16 cellular contexts compared by ENCODE assay signal in the genomic region with DNA sequence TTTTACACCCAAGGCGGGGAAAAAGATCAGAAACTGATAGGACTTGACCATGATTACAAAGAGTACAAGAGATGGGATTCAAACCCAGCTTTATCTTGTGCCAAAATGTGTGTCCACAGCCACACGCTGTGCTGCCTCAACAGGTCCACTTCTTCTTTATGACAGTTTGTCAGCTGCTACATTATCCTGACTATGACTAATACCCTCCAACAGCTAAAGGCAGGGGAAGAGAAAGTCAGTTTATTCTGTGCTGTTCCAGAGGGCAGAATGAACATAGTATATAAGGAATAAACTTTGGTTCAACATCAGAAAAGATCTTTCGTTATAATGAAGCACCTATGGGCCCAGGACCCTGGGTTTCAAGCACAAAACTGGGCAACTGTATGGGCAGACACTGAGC.
"Had no signal": no experiment of that assay in that cellular context is flagged by ENCODE, and none has a peak within 500 bp of the region (broad histone marks: within the 10 kb centered on the region; RNA-seq: fewer than 3 reads in every experiment).

No MANE protein-coding gene starts in this region.

- H3K4me2 ChIP-seq: neural progenitor cell had no signal

- H3K27me3 ChIP-seq: neural progenitor cell, vagina had no signal

- H3K36me3 ChIP-seq: heart right ventricle, left ventricle myocardium inferior, neural progenitor cell, thoracic aorta, vagina had no signal

- H3K27ac ChIP-seq: heart right ventricle, left ventricle myocardium inferior, neural progenitor cell, thoracic aorta, vagina had no signal

- H3K4me3 ChIP-seq: heart right ventricle, left ventricle myocardium inferior, neural progenitor cell, thoracic aorta, vagina had no signal

- DNase-seq: activated B cell treated with CpG ODN at 0.5 μM for 24 hours; activated CD4-positive, alpha-beta memory T cell treated with anti-CD3 and anti-CD28 coated beads for 36 hours; activated CD4-positive, alpha-beta T cell treated with anti-CD3 and anti-CD28 coated beads for 4 hours; activated naive CD4-positive, alpha-beta T cell treated with Interleukin-2 at 50 U/mL for 16 hours; activated naive CD8-positive, alpha-beta T cell treated with anti-CD3 and anti-CD28 coated beads for 36 hours; activated T-cell treated with anti-CD3 and anti-CD28 coated beads, Interleukin-2, amount 50 U/mL, for 48 hours; amniotic stem cell; cerebellar nuclear complex; heart right ventricle; left ventricle myocardium inferior; stimulated activated CD4-positive, alpha-beta T cell treated with anti-CD3 and anti-CD28 coated beads, Interleukin-4, amount 100 ng/mL, for 24 hours; stimulated activated naive CD4-positive, alpha-beta T cell treated with Interleukin-2 at 50 U/mL for 16 hours; T-helper 9 cell had no signal

- ATAC-seq: heart right ventricle had no signal

- H3K9ac ChIP-seq: neural progenitor cell had no signal

- H3K4me1 ChIP-seq: heart right ventricle, left ventricle myocardium inferior, vagina had no signal

- H3K9me3 ChIP-seq: thoracic aorta, vagina had no signal
